13 cellular contexts compared by ENCODE assay signal in genomic region chr9:75053869-75054268, GRCh38. TPM values are rescaled to one million over a fixed set of nuclear protein-coding genes. Genes with fewer than 3 reads are reported as not detected.
DNase-seq lines count a peak whose midpoint lies in the region; ATAC-seq and TF ChIP-seq lines count a peak whose summit lies in the region.
"Had no signal": no experiment of that assay in that cellular context is flagged by ENCODE, and none has a peak within 500 bp of the region (broad histone marks: within the 10 kb centered on the region; RNA-seq: fewer than 3 reads in every experiment).

No MANE protein-coding gene starts in this region.

- H2AK5ac ChIP-seq in trophoblast cell (ENCODE audit: low read length) = no peak overlapping the region

- H4K12ac ChIP-seq in trophoblast cell (ENCODE audit: low read depth, low read length) = no peak overlapping the region

- H3K9me3 ChIP-seq in BE2C = no peaks in the 10 kb centered on the region
- no peaks in the 10 kb centered on the region for H3K9me3 ChIP-seq in naive thymus-derived CD4-positive, alpha-beta T cell (ENCODE audit: control insufficient read depth in 2 of 3, low read length in 3 of 3)
- H3K9me3 ChIP-seq in trophoblast cell (ENCODE audit: insufficient read depth, low read depth, low read length) = peaks cover 4% of the 10 kb centered on the region
- H3K9me3 ChIP-seq: lower lobe of right lung, pancreas had no signal

- H3K4me1 ChIP-seq in BE2C = no peaks in the 10 kb centered on the region
- no peaks in the 10 kb centered on the region for H3K4me1 ChIP-seq in naive thymus-derived CD4-positive, alpha-beta T cell (ENCODE audit: control insufficient read depth in 2 of 2, insufficient read depth in 2 of 2, low read length in 2 of 2)
- no peaks in the 10 kb centered on the region for H3K4me1 ChIP-seq in trophoblast cell (ENCODE audit: control insufficient read depth in 1 of 2, insufficient read depth in 2 of 2, low read length in 2 of 2)
- H3K4me1 ChIP-seq: lower lobe of right lung, pancreas had no signal

- H3K4me2 ChIP-seq in trophoblast cell (ENCODE audit: low read length) = no peak overlapping the region

- no peak for TF ChIP-seq CTCF in BE2C (IDR thresholded peaks at IDR 0.05; ENCODE audit: low read depth, low read length)

- H3K79me1 ChIP-seq in trophoblast cell (ENCODE audit: low read length) = no peaks in the 10 kb centered on the region

- no peak overlapping the region for H4K91ac ChIP-seq in trophoblast cell (ENCODE audit: low read depth, low read length)

- no peak overlapping the region for H2BK12ac ChIP-seq in trophoblast cell (ENCODE audit: low read length)

- no peak overlapping the region for H4K8ac ChIP-seq in trophoblast cell (ENCODE audit: low read depth, low read length)

- H3K9ac ChIP-seq in trophoblast cell (ENCODE audit: low read length) = no peak overlapping the region

- no peaks in the 10 kb centered on the region for H3K4me1 Mint-ChIP-seq in naive thymus-derived CD4-positive, alpha-beta T cell
- H3K4me1 Mint-ChIP-seq: activated CD8-positive, alpha-beta memory T cell treated with anti-CD3 and anti-CD28 coated beads, Interleukin-2, amount 10 ng/mL, durations not matched to agents 7 days and 5 days; CD8-positive, alpha-beta memory T cell had no signal

- no peak overlapping the region for H2AFZ ChIP-seq in trophoblast cell (ENCODE audit: insufficient read depth, low read length, poor library complexity)

- intact Hi-C loops in naive thymus-derived CD4-positive, alpha-beta T cell (cut with micrococcal nuclease) = no loop called here

- H3K4me3 ChIP-seq in BE2C (ENCODE audit: low read depth, low read length) (no peak overlapping the region), trophoblast cell (ENCODE audit: low read depth, low read length) (no peak overlapping the region)
- H3K4me3 ChIP-seq in naive thymus-derived CD4-positive, alpha-beta T cell (ENCODE audit: low read length) = no peak overlapping the region
- H3K4me3 ChIP-seq: lower lobe of right lung, pancreas had no signal

- peaks cover 0 to 7% (median 0%) of the 10 kb centered on the region in 5 donors for H3K36me3 Mint-ChIP-seq in naive thymus-derived CD4-positive, alpha-beta T cell
- H3K36me3 Mint-ChIP-seq: activated CD8-positive, alpha-beta memory T cell treated with anti-CD3 and anti-CD28 coated beads, Interleukin-2, amount 10 ng/mL, durations not matched to agents 7 days and 5 days had no signal

- H3K27me3 ChIP-seq in BE2C (no peaks in the 10 kb centered on the region), trophoblast cell (ENCODE audit: insufficient read depth, low read length) (no peaks in the 10 kb centered on the region)
- H3K27me3 ChIP-seq in naive thymus-derived CD4-positive, alpha-beta T cell (ENCODE audit: control insufficient read depth in 2 of 2, insufficient read depth in 2 of 2, low read length in 2 of 2) = no peaks in the 10 kb centered on the region
- H3K27me3 ChIP-seq: pancreas had no signal

- H3K27me3 Mint-ChIP-seq in naive thymus-derived CD4-positive, alpha-beta T cell = no peaks in the 10 kb centered on the region
- H3K27me3 Mint-ChIP-seq: activated CD8-positive, alpha-beta memory T cell treated with anti-CD3 and anti-CD28 coated beads, Interleukin-2, amount 10 ng/mL, durations not matched to agents 7 days and 5 days had no signal

- H3K23ac ChIP-seq in trophoblast cell (ENCODE audit: low read length) = no peak overlapping the region

- CTCF ChIA-PET in naive thymus-derived CD4-positive, alpha-beta T cell (lab: Charles Lee) = no interaction called here

- no CpG with 5 or more reads among the region's 1 CpG for WGBS in trophoblast cell (ENCODE audit: extremely low coverage, insufficient coverage, insufficient read length)

- no peaks in the 10 kb centered on the region for H3K79me2 ChIP-seq in trophoblast cell (ENCODE audit: control insufficient read depth, insufficient read depth, low read length, poor library complexity)

- H3K4me3 Mint-ChIP-seq in naive thymus-derived CD4-positive, alpha-beta T cell = no peak overlapping the region
- H3K4me3 Mint-ChIP-seq: activated CD8-positive, alpha-beta memory T cell treated with anti-CD3 and anti-CD28 coated beads, Interleukin-2, amount 10 ng/mL, durations not matched to agents 7 days and 5 days; CD8-positive, alpha-beta memory T cell; T-helper 1 cell treated with Interleukin-12 subunit alpha and Interleukin-12 subunit beta and Interleukin-4 antibody, amounts not matched to agents 30 μg/mL and 1 μg/mL, for 36 hours had no signal

- H2BK120ac ChIP-seq in trophoblast cell (ENCODE audit: insufficient read depth, low read length, poor library complexity) = no peak overlapping the region

- no peak overlapping the region for H2BK5ac ChIP-seq in trophoblast cell (ENCODE audit: low read depth, low read length, poor library complexity)

- no peak overlapping the region for H3K27ac ChIP-seq in naive thymus-derived CD4-positive, alpha-beta T cell (ENCODE audit: low read depth, low read length)
- H3K27ac ChIP-seq in trophoblast cell (ENCODE audit: low read depth, low read length) = no peak overlapping the region
- H3K27ac ChIP-seq: lower lobe of right lung, pancreas had no signal

- H3K36me3 ChIP-seq in BE2C (no peaks in the 10 kb centered on the region), trophoblast cell (ENCODE audit: control insufficient read depth in 1 of 2, insufficient read depth in 2 of 2, low read length in 2 of 2) (no peaks in the 10 kb centered on the region)
- H3K36me3 ChIP-seq in naive thymus-derived CD4-positive, alpha-beta T cell (ENCODE audit: control insufficient read depth in 2 of 3, insufficient read depth in 3 of 3, low read length in 3 of 3) = no peaks in the 10 kb centered on the region
- H3K36me3 ChIP-seq: lower lobe of right lung, pancreas had no signal

- peak; percentile 96 for ATAC-seq in GM18861 (IDR thresholded peaks at IDR 0.05; ENCODE audit: unreplicated experiment)
- peak; percentile 79 for ATAC-seq in GM21447 (IDR thresholded peaks at IDR 0.05; ENCODE audit: unreplicated experiment)
- peak; percentile 95 for ATAC-seq in HG03060 (IDR thresholded peaks at IDR 0.05; ENCODE audit: low read depth, unreplicated experiment)
- ATAC-seq in activated CD4-positive, CD25-positive, alpha-beta regulatory T cell treated with anti-CD3 and anti-CD28 coated beads, Interleukin-2, amount 50 U/mL, for 24 hours = no peak
- no peak for ATAC-seq in naive thymus-derived CD4-positive, alpha-beta T cell
- ATAC-seq: activated CD8-positive, alpha-beta memory T cell treated with anti-CD3 and anti-CD28 coated beads, Interleukin-2, amount 10 ng/mL, durations not matched to agents 7 days and 5 days; lower lobe of right lung; pancreas had no signal

- POLR2A ChIA-PET in naive thymus-derived CD4-positive, alpha-beta T cell (lab: Charles Lee) = no interaction called here

- no peak overlapping the region for H3K27ac Mint-ChIP-seq in naive thymus-derived CD4-positive, alpha-beta T cell
- H3K27ac Mint-ChIP-seq: activated CD8-positive, alpha-beta memory T cell treated with anti-CD3 and anti-CD28 coated beads, Interleukin-2, amount 10 ng/mL, durations not matched to agents 7 days and 5 days; CD8-positive, alpha-beta memory T cell; T-helper 1 cell treated with Interleukin-12 subunit alpha and Interleukin-12 subunit beta and Interleukin-4 antibody, amounts not matched to agents 30 μg/mL and 1 μg/mL, for 36 hours had no signal

- peaks cover 0 to 6% (median 0%) of the 10 kb centered on the region in 11 donors for H3K9me3 Mint-ChIP-seq in naive thymus-derived CD4-positive, alpha-beta T cell
- H3K9me3 Mint-ChIP-seq: CD8-positive, alpha-beta memory T cell had no signal

- no peak overlapping the region for H3K4ac ChIP-seq in trophoblast cell (ENCODE audit: low read depth, low read length)

- no peak overlapping the region for H3K14ac ChIP-seq in trophoblast cell (ENCODE audit: low read length)

- no peak overlapping the region for H3K18ac ChIP-seq in trophoblast cell (ENCODE audit: low read length)

- peak; percentile 78 for DNase-seq in RPMI8226
- no peak for DNase-seq in BE2C
- no peak for DNase-seq in naive thymus-derived CD4-positive, alpha-beta T cell
- DNase-seq in trophoblast cell = no peak
- DNase-seq: activated CD8-positive, alpha-beta memory T cell treated with anti-CD3 and anti-CD28 coated beads, Interleukin-2, amount 10 ng/mL, durations not matched to agents 7 days and 5 days; CD8-positive, alpha-beta memory T cell; lower lobe of right lung; pancreas had no signal

RNA-seq across cellular contexts. Expression of gene CARNMT1, which starts 25.8 kb away (rescaled TPM):
- polyA plus RNA-seq in BE2C (2012; ENCODE audit: insufficient read depth, insufficient read length, low read depth) = 3.7 TPM
- 10 to 100 TPM; 15.0 to 38.1 (median 29.4) TPM for total RNA-seq in naive thymus-derived CD4-positive, alpha-beta T cell
- 10 to 100 TPM in 1 of 2 donors, 1 to 10 TPM in 1; 7.8 to 12.6 TPM for polyA plus RNA-seq in naive thymus-derived CD4-positive, alpha-beta T cell
- 7.7 and 8.1 TPM in 2 replicates for polyA plus RNA-seq in trophoblast cell (2013)

RNA-seq across cellular contexts. Expression of gene NMRK1, which starts 34.1 kb away (rescaled TPM):
- 0.99 TPM for polyA plus RNA-seq in BE2C (2012; ENCODE audit: insufficient read depth, insufficient read length, low read depth)
- 100 to 1,000 TPM in 2 of 5 experiments, 10 to 100 TPM in 3; 23.4 to 103 (median 58.1) TPM for total RNA-seq in naive thymus-derived CD4-positive, alpha-beta T cell
- 10 to 100 TPM; 64.3 to 75.5 TPM for polyA plus RNA-seq in naive thymus-derived CD4-positive, alpha-beta T cell
- 20.9 and 23.4 TPM in 2 replicates for polyA plus RNA-seq in trophoblast cell (2013)

RNA-seq across cellular contexts. Expression of gene OSTF1, which starts 34.4 kb away (rescaled TPM):
- polyA plus RNA-seq in BE2C (2012; ENCODE audit: insufficient read depth, insufficient read length, low read depth) = 2.0 TPM
- total RNA-seq in naive thymus-derived CD4-positive, alpha-beta T cell = 10 to 100 TPM; 38.7 to 93.5 (median 46.2) TPM
- polyA plus RNA-seq in naive thymus-derived CD4-positive, alpha-beta T cell = 100 to 1,000 TPM; 109 to 141 TPM
- polyA plus RNA-seq in trophoblast cell (2013) = 50.9 and 53.5 TPM in 2 replicates

Comparison
In these comparisons a context has a peak if more than half of its experiments do, and no peak if none do; other contexts are left out.
1. ATAC-seq: peak in GM18861 (single experiment), GM21447 (single experiment) and HG03060 (single experiment); none in activated CD4-positive, CD25-positive, alpha-beta regulatory T cell treated with anti-CD3 and anti-CD28 coated beads, Interleukin-2, amount 50 U/mL, for 24 hours (0 of 2) and naive thymus-derived CD4-positive, alpha-beta T cell (single experiment).